In genomic region chr6:136412410-136412809, GRCh38 we compare ENCODE assay signal across 1 cellular context.
TF ChIP-seq lines count a peak whose summit lies in the region.

No MANE protein-coding gene starts in this region.

TF ChIP-seq in GM23338, 12 proteins besides CTCF, POLR2A, EP300 and RAD21 (continued from another document):
- TF ChIP-seq ZNF462 (CRISPR knock-in tag; IDR thresholded peaks at IDR 0.05) (no peak), JUNB (IDR thresholded peaks at IDR 0.05; ENCODE audit: unreplicated experiment) (no peak), POLR2AphosphoS5 (IDR thresholded peaks at IDR 0.05; ENCODE audit: low read depth) (no peak), EZH2phosphoT487 (IDR thresholded peaks at IDR 0.05; ENCODE audit: unreplicated experiment) (no peak)
- TF ChIP-seq, protein P1, sequence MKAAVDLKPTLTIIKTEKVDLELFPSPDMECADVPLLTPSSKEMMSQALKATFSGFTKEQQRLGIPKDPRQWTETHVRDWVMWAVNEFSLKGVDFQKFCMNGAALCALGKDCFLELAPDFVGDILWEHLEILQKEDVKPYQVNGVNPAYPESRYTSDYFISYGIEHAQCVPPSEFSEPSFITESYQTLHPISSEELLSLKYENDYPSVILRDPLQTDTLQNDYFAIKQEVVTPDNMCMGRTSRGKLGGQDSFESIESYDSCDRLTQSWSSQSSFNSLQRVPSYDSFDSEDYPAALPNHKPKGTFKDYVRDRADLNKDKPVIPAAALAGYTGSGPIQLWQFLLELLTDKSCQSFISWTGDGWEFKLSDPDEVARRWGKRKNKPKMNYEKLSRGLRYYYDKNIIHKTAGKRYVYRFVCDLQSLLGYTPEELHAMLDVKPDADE (IDR thresholded peaks at IDR 0.05): no peak
